In genomic region chr5:15791859-15792258, GRCh38 we compare ENCODE assay signal across 23 cellular contexts.
DNase-seq lines count a peak whose midpoint lies in the region; ATAC-seq and TF ChIP-seq lines count a peak whose summit lies in the region.
"Had no signal": no experiment of that assay in that cellular context is flagged by ENCODE, and none has a peak within 500 bp of the region (broad histone marks: within the 10 kb centered on the region; RNA-seq: fewer than 3 reads in every experiment).

No MANE protein-coding gene starts in this region.

- H3K9me3 ChIP-seq in mesenchymal stem cell (ENCODE audit: control insufficient read depth, low read length) (no peaks in the 10 kb centered on the region), thyroid gland (no peaks in the 10 kb centered on the region)
- H3K9me3 ChIP-seq: A549, esophagus muscularis mucosa, upper lobe of right lung had no signal

- no peak overlapping the region for H3K23ac ChIP-seq in mesenchymal stem cell (ENCODE audit: low read length in 2 of 2)

- H2BK12ac ChIP-seq in mesenchymal stem cell (ENCODE audit: low read length in 2 of 2): no peak overlapping the region

- H3K4me3 Mint-ChIP-seq in HFFc6: peak overlapping the region; percentile 38
- H3K4me3 Mint-ChIP-seq: activated CD4-positive, alpha-beta memory T cell treated with anti-CD3 and anti-CD28 coated beads, Interleukin-2, amount 10 ng/mL, durations not matched to agents 7 days and 5 days; activated naive CD8-positive, alpha-beta T cell treated with anti-CD3 and anti-CD28 coated beads for 36 hours; neural progenitor cell had no signal

- peak overlapping the region; percentile 12 for H3K9ac ChIP-seq in mesenchymal stem cell (ENCODE audit: low read length)
- H3K9ac ChIP-seq: neural progenitor cell had no signal

- no peak overlapping the region for H2AFZ ChIP-seq in mesenchymal stem cell (ENCODE audit: low read depth, low read length)
- H2AFZ ChIP-seq: neural progenitor cell, PC-9 had no signal

- H3K27ac ChIP-seq in brain microvascular endothelial cell (no peak overlapping the region), mesenchymal stem cell (ENCODE audit: low read length, poor library complexity, severe bottlenecking) (no peak overlapping the region), thyroid gland (no peak overlapping the region)
- H3K27ac ChIP-seq: A549, C4-2B, esophagus muscularis mucosa, neural progenitor cell, PC-9, upper lobe of right lung had no signal

- TF ChIP-seq CTCF in HFFc6 (IDR thresholded peaks at IDR 0.05) (no peak), brain microvascular endothelial cell (IDR thresholded peaks at IDR 0.05; ENCODE audit: low read depth, low read length, missing control alignments) (no peak), thyroid gland (IDR thresholded peaks at IDR 0.05) (no peak)

- no peak overlapping the region for H2BK15ac ChIP-seq in mesenchymal stem cell (ENCODE audit: low read depth, poor library complexity, severe bottlenecking)

- H2BK5ac ChIP-seq in mesenchymal stem cell (ENCODE audit: low read depth, low read length, poor library complexity, severe bottlenecking): no peak overlapping the region

- H2BK120ac ChIP-seq in mesenchymal stem cell (ENCODE audit: low read depth, low read length): no peak overlapping the region

- H4K91ac ChIP-seq in mesenchymal stem cell (ENCODE audit: low read length): no peak overlapping the region

- no peaks in the 10 kb centered on the region for H3K27me3 Mint-ChIP-seq in HFFc6 (ENCODE audit: insufficient read depth)
- H3K27me3 Mint-ChIP-seq: activated CD4-positive, alpha-beta memory T cell treated with anti-CD3 and anti-CD28 coated beads, Interleukin-2, amount 10 ng/mL, durations not matched to agents 7 days and 5 days; activated naive CD8-positive, alpha-beta T cell treated with anti-CD3 and anti-CD28 coated beads for 36 hours had no signal

- peaks cover 28% of the 10 kb centered on the region for H3K79me1 ChIP-seq in mesenchymal stem cell (replicated peaks; ENCODE audit: low read length, poor library complexity, severe bottlenecking)

- H3K36me3 ChIP-seq in brain microvascular endothelial cell (replicated peaks) (no peaks in the 10 kb centered on the region), mesenchymal stem cell (ENCODE audit: control insufficient read depth in 1 of 2, insufficient read depth in 2 of 2, low read depth in 1 of 2, low read length in 2 of 2) (no peaks in the 10 kb centered on the region), thyroid gland (no peaks in the 10 kb centered on the region)
- H3K36me3 ChIP-seq: esophagus muscularis mucosa, neural progenitor cell, upper lobe of right lung had no signal

- H3K14ac ChIP-seq in mesenchymal stem cell (ENCODE audit: low read length in 2 of 2): no peak overlapping the region

- in situ Hi-C loops in brain microvascular endothelial cell (cut with HindIII; ENCODE audit: low pct_ligation_motif_present, low sequenced_read_pairs): no loop called here

- no peak for TF ChIP-seq POLR2A in thyroid gland (IDR thresholded peaks at IDR 0.05)

- H3K27ac Mint-ChIP-seq in HFFc6: peak overlapping the region; percentile 29
- H3K27ac Mint-ChIP-seq: activated CD4-positive, alpha-beta memory T cell treated with anti-CD3 and anti-CD28 coated beads, Interleukin-2, amount 10 ng/mL, durations not matched to agents 7 days and 5 days; activated naive CD8-positive, alpha-beta T cell treated with anti-CD3 and anti-CD28 coated beads for 36 hours; activated T-helper 2 cell treated with anti-CD3 and anti-CD28 coated beads, Interferon-gamma antibody, Interleukin-2, Interleukin-4, amounts not matched to agents 10 μg/mL and 5 μg/mL and 100 μg/mL, durations not matched to agents 14 hours and 24 hours and 36 hours; neural progenitor cell had no signal

- DNase-seq in AG08396 (ENCODE audit: low spot score): peak; percentile 13
- DNase-seq in HFFc6: peak; percentile 65
- DNase-seq in brain microvascular endothelial cell: peak; percentile 22
- no peak for DNase-seq in mesenchymal stem cell
- no peak for DNase-seq in thyroid gland
- no peak for DNase-seq in DMS153 treated with DMSO at 0.1 percent for 48 hours (lab: John Stamatoyannopoulos, UW; ENCODE audit: unreplicated experiment)
- DNase-seq in activated naive CD4-positive, alpha-beta T cell (lab: John Stamatoyannopoulos, UW): no peak
- DNase-seq: activated CD4-positive, alpha-beta memory T cell treated with anti-CD3 and anti-CD28 coated beads, Interleukin-2, amount 10 ng/mL, durations not matched to agents 7 days and 5 days; activated naive CD8-positive, alpha-beta T cell treated with anti-CD3 and anti-CD28 coated beads for 36 hours; cortex of kidney; DND-41; NCI-H2081; NCI-H510A; PC-9; Right ventricle myocardium superior; upper lobe of right lung had no signal

- H3K4me2 ChIP-seq in mesenchymal stem cell (ENCODE audit: low read length, poor library complexity, severe bottlenecking): no peak overlapping the region
- H3K4me2 ChIP-seq: A549, neural progenitor cell, PC-9 had no signal

- H3K4me3 ChIP-seq in brain microvascular endothelial cell (ENCODE audit: low read depth, low read length) (no peak overlapping the region), mesenchymal stem cell (ENCODE audit: insufficient read depth in 1 of 2, low read depth in 1 of 2, low read length in 2 of 2) (peak overlapping the region in 1 of 2 experiments; percentile 3), thyroid gland (replicated peaks in 1 of 3) (no peak overlapping the region)
- H3K4me3 ChIP-seq: A549, esophagus muscularis mucosa, neural progenitor cell, PC-9, upper lobe of right lung had no signal

- H3K4me1 ChIP-seq in mesenchymal stem cell (ENCODE audit: control insufficient read depth, insufficient read depth, low read depth, low read length): peaks cover 9% of the 10 kb centered on the region
- no peaks in the 10 kb centered on the region for H3K4me1 ChIP-seq in thyroid gland
- H3K4me1 ChIP-seq: A549 had no signal

- peaks cover 76% of the 10 kb centered on the region for H3K4me1 Mint-ChIP-seq in HFFc6 (ENCODE audit: low read depth)
- H3K4me1 Mint-ChIP-seq: activated CD4-positive, alpha-beta memory T cell treated with anti-CD3 and anti-CD28 coated beads, Interleukin-2, amount 10 ng/mL, durations not matched to agents 7 days and 5 days; activated naive CD8-positive, alpha-beta T cell treated with anti-CD3 and anti-CD28 coated beads for 36 hours had no signal

- no peak overlapping the region for H3K4ac ChIP-seq in mesenchymal stem cell (ENCODE audit: low read depth in 1 of 2, low read length in 2 of 2)

- H3K27me3 ChIP-seq in brain microvascular endothelial cell (replicated peaks) (no peaks in the 10 kb centered on the region), mesenchymal stem cell (ENCODE audit: control insufficient read depth in 1 of 2, insufficient read depth in 1 of 2, low read length in 2 of 2) (no peaks in the 10 kb centered on the region), thyroid gland (no peaks in the 10 kb centered on the region)
- H3K27me3 ChIP-seq: esophagus muscularis mucosa, neural progenitor cell, upper lobe of right lung had no signal

- H2AK5ac ChIP-seq in mesenchymal stem cell (ENCODE audit: low read length, severe bottlenecking): no peak overlapping the region

- H3K9me3 Mint-ChIP-seq in HFFc6: no peaks in the 10 kb centered on the region
- H3K9me3 Mint-ChIP-seq: activated CD4-positive, alpha-beta memory T cell treated with anti-CD3 and anti-CD28 coated beads, Interleukin-2, amount 10 ng/mL, durations not matched to agents 7 days and 5 days; activated naive CD8-positive, alpha-beta T cell treated with anti-CD3 and anti-CD28 coated beads for 36 hours; activated T-helper 2 cell treated with anti-CD3 and anti-CD28 coated beads, Interferon-gamma antibody, Interleukin-2, Interleukin-4, amounts not matched to agents 10 μg/mL and 5 μg/mL and 100 μg/mL, durations not matched to agents 14 hours and 24 hours and 36 hours had no signal

- 100% methylated on average over 1 of the region's 3 CpGs for WGBS in mesenchymal stem cell
- 74 to 84% methylated on average over 3 of the region's 3 CpGs for WGBS in thyroid gland, 2 donors

- no peak overlapping the region for H4K8ac ChIP-seq in mesenchymal stem cell (ENCODE audit: low read length)

- no peaks in the 10 kb centered on the region for H3K36me3 Mint-ChIP-seq in HFFc6 (ENCODE audit: low read depth)
- H3K36me3 Mint-ChIP-seq: activated naive CD8-positive, alpha-beta T cell treated with anti-CD3 and anti-CD28 coated beads for 36 hours; neural progenitor cell had no signal

- no peak overlapping the region for H3K18ac ChIP-seq in mesenchymal stem cell (ENCODE audit: low read depth in 1 of 2, low read length in 2 of 2)

- no peak for ATAC-seq in HG03175 (IDR thresholded peaks at IDR 0.05; ENCODE audit: unreplicated experiment)
- ATAC-seq: A549; activated CD4-positive, CD25-positive, alpha-beta regulatory T cell treated with anti-CD3 and anti-CD28 coated beads, Interleukin-2, amount 50 U/mL, for 24 hours had no signal

- intact Hi-C loops in thyroid gland (cut with DNase I): no loop called here

Comparison
In these comparisons a context has a peak if more than half of its experiments do, and no peak if none do; other contexts are left out.
1. DNase-seq: peak in AG08396 (single experiment), HFFc6 (single experiment) and brain microvascular endothelial cell (single experiment); none in mesenchymal stem cell (single experiment), thyroid gland (0 of 2), DMS153 treated with DMSO at 0.1 percent for 48 hours (single experiment) and activated naive CD4-positive, alpha-beta T cell (0 of 4).